ENCODE assay signal across 7 cellular contexts in genomic region chr17:80650339-80650672, GRCh38.
A peak's percentile ranks its signal among the peaks of the same experiment; 100 is the strongest.
DNase-seq lines count a peak whose midpoint lies in the region; ATAC-seq, FAIRE-seq and TF ChIP-seq lines count a peak whose summit lies in the region.

No MANE protein-coding gene starts in this region.

- peaks cover 12% of the 10 kb centered on the region for H3K36me3 Mint-ChIP-seq in CD4-positive, CD25-positive, alpha-beta regulatory T cell

- BruUV-seq in K562 (replicated peaks; lab: Mats Ljungman, UMichigan) = no TSS peak

- H3K23ac ChIP-seq in trophoblast cell (ENCODE audit: low read length) = no peak overlapping the region

- peaks cover 30 to 71% (median 61%) of the 10 kb centered on the region in 4 donors for H3K4me1 Mint-ChIP-seq in CD4-positive, CD25-positive, alpha-beta regulatory T cell

- no peak for ATAC-seq in CD4-positive, CD25-positive, alpha-beta regulatory T cell (ENCODE audit: low read depth in 2 of 2)
- ATAC-seq in K562 = peak; percentile 53
- no peak for ATAC-seq in aorta (ENCODE audit: low FRiP score)

- H3K27ac ChIP-seq in CD4-positive, CD25-positive, alpha-beta regulatory T cell (ENCODE audit: insufficient read depth, low read length, poor library complexity, severe bottlenecking) = no peak overlapping the region
- H3K27ac ChIP-seq in HEK293 (ENCODE audit: extremely low read depth, low read depth, low read length) = no peak overlapping the region
- no peak overlapping the region for H3K27ac ChIP-seq in K562 (ENCODE audit: extremely low read depth, low read depth, low read length)
- no peak overlapping the region for H3K27ac ChIP-seq in trophoblast cell (ENCODE audit: low read depth, low read length)
- no peak overlapping the region for H3K27ac ChIP-seq in aorta (ENCODE audit: low read depth in 1 of 2, low read length in 2 of 2)

- POLR2A ChIA-PET in HEK293 (lab: Yijun Ruan, JAX) (no interaction called here), K562 (lab: Yijun Ruan, JAX) (interaction anchor here (1.0 to 1.3 kb wide), 2 partner anchors 13 kb away, joined by 5 to 7 read pairs; no protein-coding TSS in a partner anchor)

- CTCF ChIA-PET in HEK293 (lab: Yijun Ruan, JAX) (interaction anchor here (0.6 to 3.6 kb wide), 22 partner anchors 12 to 291 kb away, joined by 3 to 23 read pairs (median 4); no protein-coding TSS in a partner anchor), K562 (lab: Yijun Ruan, JAX; ENCODE audit: low intra/inter-chr PET ratio) (interaction anchor here (0.5 to 1.7 kb wide), 3 partner anchors 12 to 223 kb away, joined by 4 to 8 read pairs (median 6); no protein-coding TSS in a partner anchor)

- H3K4me3 Mint-ChIP-seq in CD4-positive, CD25-positive, alpha-beta regulatory T cell = peak overlapping the region in 1 of 4 donors; percentile 87

- no peak for TF ChIP-seq CTCF in HEK293 (tag by site-specific recombination; IDR thresholded peaks at IDR 0.05)
- no peak for TF ChIP-seq CTCF in K562 (IDR thresholded peaks at IDR 0.05 in 2 of 3, conservative IDR thresholded peaks at IDR 0.05 in 1 of 3; ENCODE audit: insufficient read depth in 2 of 3, low read depth in 1 of 3, low read length in 3 of 3)
- TF ChIP-seq CTCF in GM20000 (IDR thresholded peaks at IDR 0.05; ENCODE audit: extremely low read depth, missing control alignments) = no peak

- no peak overlapping the region for H3K4me2 ChIP-seq in K562 (ENCODE audit: insufficient read depth, low read length)
- no peak overlapping the region for H3K4me2 ChIP-seq in trophoblast cell (ENCODE audit: low read length)

- H3K9me1 ChIP-seq in K562 (ENCODE audit: control insufficient read depth, insufficient read depth, low read length) = no peaks in the 10 kb centered on the region

- no peak overlapping the region for H3K14ac ChIP-seq in trophoblast cell (ENCODE audit: low read length)

- no peak for FAIRE-seq in K562 (lab: Jason Lieb, UNC)

- no peaks in the 10 kb centered on the region for H3K79me1 ChIP-seq in trophoblast cell (ENCODE audit: low read length)

- no peak overlapping the region for H2AK5ac ChIP-seq in trophoblast cell (ENCODE audit: low read length)

- H3K79me2 ChIP-seq in K562 (ENCODE audit: control insufficient read depth, insufficient read depth, low read length) (peaks cover 60% of the 10 kb centered on the region), trophoblast cell (ENCODE audit: control insufficient read depth, insufficient read depth, low read length, poor library complexity) (no peaks in the 10 kb centered on the region)

- in situ Hi-C loops in K562 (cut with MboI) = no loop called here

- no peak overlapping the region for H4K8ac ChIP-seq in trophoblast cell (ENCODE audit: low read depth, low read length)

- peak overlapping the region; percentile 20 for H3K18ac ChIP-seq in trophoblast cell (ENCODE audit: low read length)

- TF ChIP-seq EP300 in K562 (IDR thresholded peaks at IDR 0.05; ENCODE audit: low read length) = no peak

- peaks cover 12% of the 10 kb centered on the region; the same call in 1 of the 2 replicates for H4K20me1 ChIP-seq in K562 (replicated peaks; ENCODE audit: control insufficient read depth, insufficient read depth, low read length)

- H2BK120ac ChIP-seq in trophoblast cell (ENCODE audit: insufficient read depth, low read length, poor library complexity) = no peak overlapping the region

- no peak for TF ChIP-seq RAD21 in K562 (CRISPR knock-in tag; conservative IDR thresholded peaks at IDR 0.05 in 1 of 2, IDR thresholded peaks at IDR 0.05 in 1 of 2)

- no peaks in the 10 kb centered on the region for H3K9me3 ChIP-seq in CD4-positive, CD25-positive, alpha-beta regulatory T cell (ENCODE audit: control insufficient read depth in 2 of 2, low read length in 2 of 2)
- no peaks in the 10 kb centered on the region for H3K9me3 ChIP-seq in HEK293 (ENCODE audit: control insufficient read depth, insufficient read depth, low read depth, low read length)
- no peaks in the 10 kb centered on the region for H3K9me3 ChIP-seq in K562 (replicated peaks; ENCODE audit: control insufficient read depth, insufficient read depth, low read depth, low read length)
- no peaks in the 10 kb centered on the region for H3K9me3 ChIP-seq in trophoblast cell (ENCODE audit: insufficient read depth, low read depth, low read length)
- no peaks in the 10 kb centered on the region for H3K9me3 ChIP-seq in aorta (ENCODE audit: control insufficient read depth, low read length)

- H3K9ac ChIP-seq in K562 (ENCODE audit: insufficient read depth in 1 of 2, low read depth in 2 of 2, low read length in 2 of 2) (no peak overlapping the region), trophoblast cell (ENCODE audit: low read length) (no peak overlapping the region)

- H3K27me3 Mint-ChIP-seq in CD4-positive, CD25-positive, alpha-beta regulatory T cell = no peaks in the 10 kb centered on the region

- no peaks in the 10 kb centered on the region for H3K36me3 ChIP-seq in CD4-positive, CD25-positive, alpha-beta regulatory T cell (ENCODE audit: control insufficient read depth, insufficient read depth, low read length)
- no peaks in the 10 kb centered on the region for H3K36me3 ChIP-seq in HEK293 (ENCODE audit: control insufficient read depth in 2 of 2, insufficient read depth in 1 of 2, low read length in 2 of 2)
- peaks cover 7% of the 10 kb centered on the region; the same call in 2 of the 3 replicates for H3K36me3 ChIP-seq in K562 (ENCODE audit: control insufficient read depth, insufficient read depth, low read length)
- no peaks in the 10 kb centered on the region for H3K36me3 ChIP-seq in trophoblast cell (ENCODE audit: control insufficient read depth in 1 of 2, insufficient read depth in 2 of 2, low read length in 2 of 2)
- no peaks in the 10 kb centered on the region for H3K36me3 ChIP-seq in aorta (ENCODE audit: control insufficient read depth in 1 of 2, insufficient read depth in 2 of 2, low read length in 1 of 2)

- no peak overlapping the region for H2BK5ac ChIP-seq in trophoblast cell (ENCODE audit: low read depth, low read length, poor library complexity)

- H2BK12ac ChIP-seq in trophoblast cell (ENCODE audit: low read length) = no peak overlapping the region

- no peak overlapping the region for H3K4me3 ChIP-seq in CD4-positive, CD25-positive, alpha-beta regulatory T cell (ENCODE audit: low read depth, low read length)
- H3K4me3 ChIP-seq in HEK293 (ENCODE audit: low read depth, low read length) (no peak overlapping the region), K562 (no peak overlapping the region), trophoblast cell (ENCODE audit: low read depth, low read length) (no peak overlapping the region), aorta (ENCODE audit: low read length in 2 of 2) (no peak overlapping the region)

- no peak overlapping the region for H4K91ac ChIP-seq in trophoblast cell (ENCODE audit: low read depth, low read length)

- no peak for DNase-seq in CD4-positive, CD25-positive, alpha-beta regulatory T cell
- no peak for DNase-seq in K562 (ENCODE audit: extremely low read depth in 1 of 4, low spot score in 3 of 4)
- DNase-seq in trophoblast cell = no peak
- no peak for DNase-seq in aorta
- no peak for DNase-seq in SKM-1 treated with dmso at 0.1 percent for 144 hours (lab: John Stamatoyannopoulos, UW; ENCODE audit: unreplicated experiment)
- no peak for DNase-seq in GM20000 (ENCODE audit: low spot score)

- intact Hi-C loops in K562 (cut with micrococcal nuclease) = loop anchor here (5.0 kb wide), 1 partner anchor 223 kb away; no protein-coding TSS in a partner anchor
- intact Hi-C loops in aorta (cut with DNase I) = no loop called here

- no peak for TF ChIP-seq POLR2A in K562 (conservative IDR thresholded peaks at IDR 0.05)

- H3K9me3 Mint-ChIP-seq in CD4-positive, CD25-positive, alpha-beta regulatory T cell = peaks cover 0 to 2% (median 0%) of the 10 kb centered on the region in 7 donors

- H3K4ac ChIP-seq in trophoblast cell (ENCODE audit: low read depth, low read length) = no peak overlapping the region

- WGBS in K562 (ENCODE audit: insufficient coverage, low coverage, missing lambda C conversion rate) = 72% methylated on average over 8 of the region's 8 CpGs
- no CpG with 5 or more reads among the region's 8 CpGs for WGBS in trophoblast cell (ENCODE audit: extremely low coverage, insufficient coverage, insufficient read length)
- WGBS in aorta, 2 donors = 90 to 92% methylated on average over 8 of the region's 8 CpGs

- H3K27ac Mint-ChIP-seq in CD4-positive, CD25-positive, alpha-beta regulatory T cell = peak overlapping the region in 2 of 3 donors; percentile 84 to 91

- no peak overlapping the region for H4K12ac ChIP-seq in trophoblast cell (ENCODE audit: low read depth, low read length)

- peaks cover 40% of the 10 kb centered on the region for H3K4me1 ChIP-seq in CD4-positive, CD25-positive, alpha-beta regulatory T cell (ENCODE audit: control insufficient read depth, insufficient read depth, low read length, poor library complexity, severe bottlenecking)
- H3K4me1 ChIP-seq in HEK293 (ENCODE audit: control insufficient read depth, insufficient read depth, low read length) (peaks cover 17% of the 10 kb centered on the region), K562 (replicated peaks in 1 of 2; ENCODE audit: control insufficient read depth in 2 of 2, insufficient read depth in 2 of 2, low read length in 2 of 2) (peaks cover 17 to 18% of the 10 kb centered on the region in 2 experiments), trophoblast cell (ENCODE audit: control insufficient read depth in 1 of 2, insufficient read depth in 2 of 2, low read length in 2 of 2) (peaks cover 5 to 8% of the 10 kb centered on the region in 2 experiments), aorta (ENCODE audit: control insufficient read depth in 1 of 2, insufficient read depth in 2 of 2, low read length in 2 of 2) (no peaks in the 10 kb centered on the region)

- no peaks in the 10 kb centered on the region for H3K27me3 ChIP-seq in CD4-positive, CD25-positive, alpha-beta regulatory T cell (ENCODE audit: control insufficient read depth, insufficient read depth, low read length)
- H3K27me3 ChIP-seq in K562 (ENCODE audit: control insufficient read depth in 2 of 2, insufficient read depth in 2 of 2, low read length in 2 of 2) (no peaks in the 10 kb centered on the region), trophoblast cell (ENCODE audit: insufficient read depth, low read length) (no peaks in the 10 kb centered on the region), aorta (ENCODE audit: control insufficient read depth in 1 of 2, insufficient read depth in 2 of 2, low read length in 1 of 2) (no peaks in the 10 kb centered on the region)

- H2AFZ ChIP-seq in K562 (ENCODE audit: low read depth, low read length) (no peak overlapping the region), trophoblast cell (ENCODE audit: insufficient read depth, low read length, poor library complexity) (no peak overlapping the region)

TF ChIP-seq in HEK293, 187 proteins besides CTCF, POLR2A, EP300 and RAD21:
- TF ChIP-seq ZNF211 (tag by site-specific recombination; IDR thresholded peaks at IDR 0.05; ENCODE audit: low read depth) (no peak), ZIC2 (tag by site-specific recombination; IDR thresholded peaks at IDR 0.05) (0 out of 2 replicates have a peak, but pooled peaks have one; percentile 1)

TF ChIP-seq in K562, 482 proteins besides CTCF, POLR2A, EP300 and RAD21 (continues in another document):
- TF ChIP-seq RHOXF2B (CRISPR knock-in tag; conservative IDR thresholded peaks at IDR 0.05) = no peak
